21 cellular contexts compared by ENCODE assay signal in the genomic region with DNA sequence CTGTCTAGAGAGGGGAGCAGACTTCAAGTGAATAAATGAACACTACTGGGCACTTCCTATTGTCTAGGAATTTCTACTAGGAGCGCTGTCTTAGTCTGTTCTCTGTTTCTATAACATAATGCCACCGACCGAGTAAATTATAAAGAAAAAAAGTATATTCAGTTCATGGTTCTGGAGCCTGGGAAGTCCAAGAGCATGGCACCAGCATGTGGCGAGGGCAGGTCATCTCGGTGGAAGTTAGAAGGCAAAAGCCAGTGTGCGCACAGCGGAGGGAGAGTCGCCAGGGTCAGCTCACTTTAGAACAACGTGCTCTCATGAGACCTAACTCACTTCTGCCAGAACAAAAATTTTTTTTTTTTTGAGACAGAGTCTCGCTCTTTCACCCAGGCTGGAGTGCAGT.
"Had no signal": no experiment of that assay in that cellular context is flagged by ENCODE, and none has a peak within 500 bp of the region (broad histone marks: within the 10 kb centered on the region; RNA-seq: fewer than 3 reads in every experiment).

No MANE protein-coding gene starts in this region.

- H3K4me2 ChIP-seq: smooth muscle cell had no signal

- ATAC-seq: activated T-helper 17 cell treated with anti-CD3 and anti-CD28 coated beads, Interleukin-2, amount 50 U/mL, for 72 hours; heart right ventricle; left lobe of liver; lower lobe of right lung; stimulated activated memory B cell treated with anti-CD40 and anti-IgM and Interleukin-4, amounts not matched to agents 10 μg/mL and 1 μg/mL and 100 μg/mL, for 72 hours; WTC11 had no signal

- H3K9me3 Mint-ChIP-seq: activated naive CD4-positive, alpha-beta T cell treated with anti-CD3 and anti-CD28 coated beads for 36 hours; activated T-helper 17 cell treated with anti-CD3 and anti-CD28 coated beads, Interleukin-2, amount 50 U/mL, for 72 hours; dendritic cell treated with granulocyte-macrophage colony-stimulating factor and Interleukin-4, amounts not matched to agents 40 ng/mL and 50 ng/mL, for 4 days; stimulated activated memory B cell treated with anti-CD40 and anti-IgM and Interleukin-4, amounts not matched to agents 10 μg/mL and 1 μg/mL and 100 μg/mL, for 72 hours had no signal

- H3K36me3 Mint-ChIP-seq: brain; stimulated activated memory B cell treated with anti-CD40 and anti-IgM and Interleukin-4, amounts not matched to agents 10 μg/mL and 1 μg/mL and 100 μg/mL, for 72 hours; WTC11 had no signal

- H3K27ac Mint-ChIP-seq: activated naive CD4-positive, alpha-beta T cell treated with anti-CD3 and anti-CD28 coated beads for 36 hours; activated T-helper 17 cell treated with anti-CD3 and anti-CD28 coated beads, Interleukin-2, amount 50 U/mL, for 72 hours; brain; dendritic cell treated with granulocyte-macrophage colony-stimulating factor and Interleukin-4, amounts not matched to agents 40 ng/mL and 50 ng/mL, for 4 days; nephron progenitor cell; stimulated activated memory B cell treated with anti-CD40 and anti-IgM and Interleukin-4, amounts not matched to agents 10 μg/mL and 1 μg/mL and 100 μg/mL, for 72 hours; WTC11 had no signal

- H3K36me3 ChIP-seq: heart right ventricle, lower lobe of right lung, sigmoid colon had no signal

- H3K4me3 Mint-ChIP-seq: activated T-helper 17 cell treated with anti-CD3 and anti-CD28 coated beads, Interleukin-2, amount 50 U/mL, for 72 hours; dendritic cell treated with granulocyte-macrophage colony-stimulating factor and Interleukin-4, amounts not matched to agents 40 ng/mL and 50 ng/mL, for 4 days; nephron progenitor cell; stimulated activated memory B cell treated with anti-CD40 and anti-IgM and Interleukin-4, amounts not matched to agents 10 μg/mL and 1 μg/mL and 100 μg/mL, for 72 hours; WTC11 had no signal

- DNase-seq: activated naive CD4-positive, alpha-beta T cell treated with anti-CD3 and anti-CD28 coated beads for 36 hours; activated T-cell treated with anti-CD3 and anti-CD28 coated beads, Interleukin-2, amount 50 U/mL, for 1 hour; anterior cingulate cortex; effector CD4-positive, alpha-beta T cell; foreskin fibroblast; heart right ventricle; lower lobe of right lung; nephron progenitor cell; occipital lobe; sigmoid colon; stimulated activated CD4-positive, alpha-beta T cell treated with anti-CD3 and anti-CD28 coated beads, Interleukin-15, amount 100 ng/mL, for 24 hours; T-helper 1 cell; T-helper 9 cell; trophoblast cell had no signal

- H3K4me3 ChIP-seq: heart right ventricle, lower lobe of right lung, sigmoid colon, smooth muscle cell had no signal

- H3K9me3 ChIP-seq: lower lobe of right lung, sigmoid colon had no signal

- H3K27ac ChIP-seq: heart right ventricle, lower lobe of right lung, sigmoid colon had no signal
